In genomic region chr3:100518983-100519382, GRCh38 we compare ENCODE assay signal across 28 cellular contexts. TPM values are rescaled to one million over a fixed set of nuclear protein-coding genes. Genes with fewer than 3 reads are reported as not detected.
A peak's percentile ranks its signal among the peaks of the same experiment; 100 is the strongest.
DNase-seq lines count a peak whose midpoint lies in the region; ATAC-seq, FAIRE-seq and TF ChIP-seq lines count a peak whose summit lies in the region.
"Had no signal": no experiment of that assay in that cellular context is flagged by ENCODE, and none has a peak within 500 bp of the region (broad histone marks: within the 10 kb centered on the region; RNA-seq: fewer than 3 reads in every experiment).

No MANE protein-coding gene starts in this region.

- intact Hi-C loops in MCF 10A (cut with micrococcal nuclease): no loop called here
- intact Hi-C loops in breast epithelium (cut with DNase I; ENCODE audit: low total_unique reads): no loop called here

- H3K27me3 ChIP-seq in breast epithelium: no peaks in the 10 kb centered on the region
- H3K27me3 ChIP-seq in adipocyte (replicated peaks; ENCODE audit: control insufficient read depth, insufficient read depth, low read length): no peaks in the 10 kb centered on the region
- H3K27me3 ChIP-seq: ovary, sigmoid colon had no signal

- FAIRE-seq in RCC 7860 (lab: Jason Lieb, UNC): no peak
- FAIRE-seq: A204.1, GM12878 had no signal

- H3K4me1 ChIP-seq in breast epithelium (no peaks in the 10 kb centered on the region), adipocyte (ENCODE audit: control insufficient read depth, insufficient read depth, low read length) (peaks cover 42% of the 10 kb centered on the region)
- H3K4me1 ChIP-seq: sigmoid colon had no signal

- no TSS peak for BruUV-seq in MCF 10A (replicated peaks; lab: Mats Ljungman, UMichigan)

- no peaks in the 10 kb centered on the region for H3K36me3 Mint-ChIP-seq in MCF 10A (ENCODE audit: insufficient read depth, unreplicated experiment)
- H3K36me3 Mint-ChIP-seq: activated CD4-positive, alpha-beta memory T cell treated with anti-CD3 and anti-CD28 coated beads for 36 hours; T-cell had no signal

- DNase-seq in MCF 10A (ENCODE audit: unreplicated experiment) (peak; percentile 46), breast epithelium (ENCODE audit: low spot score in 2 of 2) (no peak), adipocyte (ENCODE audit: low read depth) (peak; percentile 45), iPS-NIHi7 (ENCODE audit: extremely low spot score) (peak; percentile 3), RCC 7860 (ENCODE audit: low spot score) (no peak), 8988T (no peak), DMS153 (lab: John Stamatoyannopoulos, UW) (no peak)
- DNase-seq: activated CD4-positive, alpha-beta memory T cell treated with anti-CD3 and anti-CD28 coated beads for 36 hours; activated naive CD4-positive, alpha-beta T cell; aorta; C1 segment of cervical spinal cord; foreskin melanocyte; GF-D8; H7; hippocampal formation; NCI-H187 treated with DMSO at 0.1 percent for 48 hours; NCI-H446 treated with DMSO at 0.1 percent for 48 hours; NK-92 treated with Interleukin-12 subunit alpha and Interleukin-12 subunit beta, amount 100 ng/mL, for 24 hours; ovary; sigmoid colon; stimulated activated CD4-positive, alpha-beta T cell treated with anti-CD3 and anti-CD28 coated beads, Interleukin-1b, Interleukin-23, amount 100 ng/mL, for 48 hours; T-cell had no signal

- H3K36me3 ChIP-seq in breast epithelium (no peaks in the 10 kb centered on the region), adipocyte (ENCODE audit: control insufficient read depth, insufficient read depth, low read length, severe bottlenecking) (peaks cover 30% of the 10 kb centered on the region)
- H3K36me3 ChIP-seq: ovary, sigmoid colon had no signal

- no peak overlapping the region for H3K4me3 ChIP-seq in breast epithelium
- H3K4me3 ChIP-seq in adipocyte (ENCODE audit: low read length): peak overlapping the region; percentile 58
- H3K4me3 ChIP-seq: GM12878, ovary, sigmoid colon had no signal

- TF ChIP-seq CTCF in MCF 10A (IDR thresholded peaks at IDR 0.05; ENCODE audit: unreplicated experiment) (no peak), breast epithelium (IDR thresholded peaks at IDR 0.05) (no peak)

- CTCF ChIA-PET in MCF 10A (lab: Yijun Ruan, JAX): interaction anchor here (0.6 to 0.9 kb wide), 2 partner anchors 71 to 1343 kb away, joined by 3 to 4 read pairs; no protein-coding TSS in a partner anchor

- H3K9me3 Mint-ChIP-seq in MCF 10A (ENCODE audit: unreplicated experiment): no peaks in the 10 kb centered on the region
- H3K9me3 Mint-ChIP-seq: stimulated activated naive CD8-positive, alpha-beta T cell treated with anti-CD3 and anti-CD28 coated beads, Interleukin-15, Interleukin-2, amounts not matched to agents 100 ng/mL and 50 ng/mL, for 24 hours; T-cell had no signal

- POLR2A ChIA-PET in MCF 10A (lab: Yijun Ruan, JAX): interaction anchor here (0.7 to 0.9 kb wide), 2 partner anchors 27 to 190 kb away, joined by 3 to 4 read pairs; partner anchors contain the start of genes TFG and TMEM45A

- no peaks in the 10 kb centered on the region for H3K27me3 Mint-ChIP-seq in MCF 10A (ENCODE audit: insufficient read depth, unreplicated experiment)
- H3K27me3 Mint-ChIP-seq: activated CD4-positive, alpha-beta memory T cell treated with anti-CD3 and anti-CD28 coated beads for 36 hours; stimulated activated naive CD8-positive, alpha-beta T cell treated with anti-CD3 and anti-CD28 coated beads, Interleukin-15, Interleukin-2, amounts not matched to agents 100 ng/mL and 50 ng/mL, for 24 hours had no signal

- H3K9ac ChIP-seq in adipocyte (ENCODE audit: low read length): peak overlapping the region; percentile 41

- no peak for ATAC-seq in GM18873 (IDR thresholded peaks at IDR 0.05; ENCODE audit: low FRiP score, unreplicated experiment)
- ATAC-seq: GM12878, T-cell had no signal

- no peaks in the 10 kb centered on the region for H3K9me3 ChIP-seq in breast epithelium
- H3K9me3 ChIP-seq in adipocyte (ENCODE audit: control insufficient read depth, low read length): no peaks in the 10 kb centered on the region
- H3K9me3 ChIP-seq: ovary, sigmoid colon had no signal

- H3K27ac Mint-ChIP-seq in MCF 10A (ENCODE audit: low read depth, unreplicated experiment): peak overlapping the region; percentile 26
- H3K27ac Mint-ChIP-seq: activated CD4-positive, alpha-beta memory T cell treated with anti-CD3 and anti-CD28 coated beads for 36 hours; stimulated activated naive CD8-positive, alpha-beta T cell treated with anti-CD3 and anti-CD28 coated beads, Interleukin-15, Interleukin-2, amounts not matched to agents 100 ng/mL and 50 ng/mL, for 24 hours; T-cell; type B pancreatic cell had no signal

- H3K4me3 Mint-ChIP-seq in MCF 10A (ENCODE audit: unreplicated experiment): no peak overlapping the region
- H3K4me3 Mint-ChIP-seq: activated CD4-positive, alpha-beta memory T cell treated with anti-CD3 and anti-CD28 coated beads for 36 hours; stimulated activated naive CD8-positive, alpha-beta T cell treated with anti-CD3 and anti-CD28 coated beads, Interleukin-15, Interleukin-2, amounts not matched to agents 100 ng/mL and 50 ng/mL, for 24 hours; T-cell; type B pancreatic cell had no signal

- peak overlapping the region in 1 of 2 donors; percentile 25 for H3K27ac ChIP-seq in breast epithelium
- H3K27ac ChIP-seq: ovary, sigmoid colon, VCaP had no signal

- no peak for TF ChIP-seq POLR2A in breast epithelium (IDR thresholded peaks at IDR 0.05)

- peaks cover 16% of the 10 kb centered on the region for H3K4me1 Mint-ChIP-seq in MCF 10A (ENCODE audit: insufficient read depth, unreplicated experiment)
- H3K4me1 Mint-ChIP-seq: T-cell had no signal

RNA-seq across cellular contexts. Expression of gene TMEM45A, which starts 26.6 kb away (rescaled TPM):
- 4.1 and 8.0 TPM in 2 replicates for total RNA-seq in MCF 10A (2022)
- 10 to 100 TPM; 19.7 to 24.5 (median 20.9) TPM for total RNA-seq in breast epithelium

Comparison
In these comparisons a context has a peak if more than half of its experiments do, and no peak if none do; other contexts are left out.
1. DNase-seq: peak in MCF 10A (single experiment), adipocyte (single experiment) and iPS-NIHi7 (single experiment); none in breast epithelium (0 of 2), RCC 7860 (single experiment), 8988T (single experiment) and DMS153 (single experiment).